In genomic region chr1:156677616-156678596, GRCh38 we compare ENCODE assay signal across 8 cellular contexts. TPM values are rescaled to one million over a fixed set of nuclear protein-coding genes. Genes with fewer than 3 reads are reported as not detected.
A peak's percentile ranks its signal among the peaks of the same experiment; 100 is the strongest.
DNase-seq lines count a peak whose midpoint lies in the region; ATAC-seq and TF ChIP-seq lines count a peak whose summit lies in the region.

No MANE protein-coding gene starts in this region.

- H3K9ac ChIP-seq in MM.1S (ENCODE audit: low read length) = no peak overlapping the region
- peak overlapping the region; percentile 0 to 4 for H3K9ac ChIP-seq in colonic mucosa (ENCODE audit: low read depth in 2 of 2, low read length in 2 of 2)
- H3K9ac ChIP-seq in stomach smooth muscle (ENCODE audit: low read length in 2 of 2) = peak overlapping the region; percentile 29 to 56

- no peaks in the 10 kb centered on the region for H4K20me1 ChIP-seq in MM.1S (ENCODE audit: insufficient read depth, low read length)

- H3K79me2 ChIP-seq in MM.1S (ENCODE audit: low read length) = no peaks in the 10 kb centered on the region

- H3K27me3 ChIP-seq in MM.1S (replicated peaks; ENCODE audit: insufficient read depth, low read length) (peaks cover 92% of the 10 kb centered on the region), colonic mucosa (peaks cover 37% of the 10 kb centered on the region), stomach smooth muscle (ENCODE audit: control insufficient read depth in 1 of 2, insufficient read depth in 2 of 2, low read length in 2 of 2) (peaks cover 27 to 48% of the 10 kb centered on the region in 2 donors)

- CTCF ChIA-PET in activated CD8-positive, alpha-beta memory T cell treated with anti-CD3 and anti-CD28 coated beads, Interleukin-2, amount 10 ng/mL, durations not matched to agents 7 days and 5 days (lab: Charles Lee) = interaction anchor here (0.7 to 14.8 kb wide), 15 partner anchors 11 to 251 kb away, joined by 3 to 185 read pairs (median 5); partner anchors contain the start of genes BCAN, CRABP2 and HAPLN2

- H3K36me3 ChIP-seq in MM.1S (replicated peaks; ENCODE audit: insufficient read depth, low read length) (no peaks in the 10 kb centered on the region), colonic mucosa (no peaks in the 10 kb centered on the region), stomach smooth muscle (ENCODE audit: control insufficient read depth in 2 of 2, insufficient read depth in 2 of 2, low read length in 2 of 2) (no peaks in the 10 kb centered on the region)

- peak overlapping the region; percentile 61 for H3K4me2 ChIP-seq in MM.1S (ENCODE audit: low read depth, low read length)

- in situ Hi-C loops in SK-MEL-5 (cut with HindIII; ENCODE audit: low pct_unique_long_range_greater_than_20kb, low sequenced_read_pairs) = no loop called here

- no peaks in the 10 kb centered on the region for H3F3A ChIP-seq in MM.1S (ENCODE audit: insufficient read depth, low read length)

- no peaks in the 10 kb centered on the region for H3K9me3 ChIP-seq in MM.1S (replicated peaks; ENCODE audit: insufficient read depth, low read length)
- H3K9me3 ChIP-seq in colonic mucosa = no peaks in the 10 kb centered on the region
- no peaks in the 10 kb centered on the region for H3K9me3 ChIP-seq in stomach smooth muscle (ENCODE audit: control insufficient read depth in 2 of 2, low read length in 2 of 2)

- peak; percentile 97 for TF ChIP-seq CTCF in MM.1S (IDR thresholded peaks at IDR 0.05; ENCODE audit: low read length)
- TF ChIP-seq CTCF in colonic mucosa (IDR thresholded peaks at IDR 0.05) = peak; percentile 63

- no peaks in the 10 kb centered on the region for H3K36me3 Mint-ChIP-seq in activated CD8-positive, alpha-beta memory T cell treated with anti-CD3 and anti-CD28 coated beads, Interleukin-2, amount 10 ng/mL, durations not matched to agents 7 days and 5 days

- peaks cover 88% of the 10 kb centered on the region for H3K27me3 Mint-ChIP-seq in activated CD8-positive, alpha-beta memory T cell treated with anti-CD3 and anti-CD28 coated beads, Interleukin-2, amount 10 ng/mL, durations not matched to agents 7 days and 5 days

- no peak overlapping the region for H3K4me3 Mint-ChIP-seq in activated CD8-positive, alpha-beta memory T cell treated with anti-CD3 and anti-CD28 coated beads, Interleukin-2, amount 10 ng/mL, durations not matched to agents 7 days and 5 days

- 0 out of 2 replicates have a peak overlapping the region, but pooled peaks have one; percentile 29 for H2AFZ ChIP-seq in MM.1S (ENCODE audit: low read length)

- intact Hi-C loops in colonic mucosa (cut with DNase I) (loop anchor here (2.0 kb wide), 1 partner anchor 19 kb away; no protein-coding TSS in a partner anchor), left colon (cut with DNase I, micrococcal nuclease) (no loop called here)

- no peaks in the 10 kb centered on the region for H3K9me2 ChIP-seq in MM.1S (replicated peaks; ENCODE audit: insufficient read depth, low read length)

- no peak overlapping the region for H3K27ac ChIP-seq in MM.1S (ENCODE audit: low read length)
- H3K27ac ChIP-seq in colonic mucosa = peak overlapping the region; percentile 25
- H3K27ac ChIP-seq in stomach smooth muscle (ENCODE audit: low read length) = no peak overlapping the region

- H3K4me3 ChIP-seq in MM.1S (ENCODE audit: low read length) = peak overlapping the region; percentile 29
- peak overlapping the region; percentile 32 for H3K4me3 ChIP-seq in colonic mucosa
- H3K4me3 ChIP-seq in stomach smooth muscle (ENCODE audit: low read length in 2 of 2) = peak overlapping the region; percentile 71 to 76

- no peak for DNase-seq in activated CD8-positive, alpha-beta memory T cell treated with anti-CD3 and anti-CD28 coated beads, Interleukin-2, amount 10 ng/mL, durations not matched to agents 7 days and 5 days
- DNase-seq in activated CD8-positive, alpha-beta memory T cell treated with anti-CD3 and anti-CD28 coated beads, Interleukin-2, amount 50 U/mL, for 48 hours = no peak
- DNase-seq in MM.1S = peak; percentile 45
- peak; percentile 84 for DNase-seq in SK-MEL-5 (ENCODE audit: low read depth, low spot score)
- peak; percentile 59 for DNase-seq in colonic mucosa
- DNase-seq in left colon = peak; percentile 61 to 63

- peaks cover 7% of the 10 kb centered on the region for H3K4me1 Mint-ChIP-seq in activated CD8-positive, alpha-beta memory T cell treated with anti-CD3 and anti-CD28 coated beads, Interleukin-2, amount 10 ng/mL, durations not matched to agents 7 days and 5 days

- no peaks in the 10 kb centered on the region for H3K9me3 Mint-ChIP-seq in activated CD8-positive, alpha-beta memory T cell treated with anti-CD3 and anti-CD28 coated beads, Interleukin-2, amount 10 ng/mL, durations not matched to agents 7 days and 5 days (ENCODE audit: low read depth)

- ATAC-seq in activated CD8-positive, alpha-beta memory T cell treated with anti-CD3 and anti-CD28 coated beads, Interleukin-2, amount 10 ng/mL, durations not matched to agents 7 days and 5 days = peak; percentile 31
- ATAC-seq in left colon = peak; percentile 77
- ATAC-seq in GM19467 (IDR thresholded peaks at IDR 0.05; ENCODE audit: unreplicated experiment) = no peak

- H3K4me1 ChIP-seq in MM.1S (ENCODE audit: low read length) (peaks cover 4% of the 10 kb centered on the region; the same call in 1 of the 2 replicates), colonic mucosa (peaks cover 8% of the 10 kb centered on the region), stomach smooth muscle (ENCODE audit: control insufficient read depth, insufficient read depth, low read length) (peaks cover 40% of the 10 kb centered on the region)

- no peak overlapping the region for H3K27ac Mint-ChIP-seq in activated CD8-positive, alpha-beta memory T cell treated with anti-CD3 and anti-CD28 coated beads, Interleukin-2, amount 10 ng/mL, durations not matched to agents 7 days and 5 days

RNA-seq across cellular contexts. Expression of gene NES, which starts 0.7 kb away (rescaled TPM):
- not detected for total RNA-seq in activated CD8-positive, alpha-beta memory T cell treated with anti-CD3 and anti-CD28 coated beads, Interleukin-2, amount 10 ng/mL, durations not matched to agents 7 days and 5 days
- total RNA-seq in SK-MEL-5 (2014; rRNA removed; shearing (Covaris generic)) = 81.0 and 97.4 TPM in 2 replicates
- polyA plus RNA-seq in SK-MEL-5 (2015; cell fraction: cytosol; rRNA removed) = 47.8 and 59.9 TPM in 2 replicates
- 121 and 128 TPM in 2 replicates for polyA plus RNA-seq in SK-MEL-5 (2015; cell fraction: nucleus; rRNA removed)
- 1 to 10 TPM; 5.3 to 8.1 TPM for total RNA-seq in colonic mucosa
- total RNA-seq in left colon = 1 to 10 TPM; 3.6 to 6.8 TPM

RNA-seq across cellular contexts. Expression of gene CRABP2, which starts 27.5 kb away (rescaled TPM):
- 1 to 10 TPM; 1.4 to 1.9 TPM for total RNA-seq in activated CD8-positive, alpha-beta memory T cell treated with anti-CD3 and anti-CD28 coated beads, Interleukin-2, amount 10 ng/mL, durations not matched to agents 7 days and 5 days
- 0.29 TPM in 1 of 2 replicates, not detected in the other for total RNA-seq in SK-MEL-5 (2014; rRNA removed; shearing (Covaris generic))
- 0.71 TPM in 1 of 2 replicates, not detected in the other for polyA plus RNA-seq in SK-MEL-5 (2015; cell fraction: cytosol; rRNA removed)
- polyA plus RNA-seq in SK-MEL-5 (2015; cell fraction: nucleus; rRNA removed) = not detected in 2 replicates
- total RNA-seq in colonic mucosa = 1 to 10 TPM; 1.2 to 1.4 TPM
- under 1 TPM; 0.73 to 0.98 TPM for total RNA-seq in left colon

RNA-seq across cellular contexts. Expression of gene BCAN, which starts 36.0 kb away (rescaled TPM):
- under 1 TPM in 1 of 2 experiments, not detected in 1; 0.07 TPM for total RNA-seq in activated CD8-positive, alpha-beta memory T cell treated with anti-CD3 and anti-CD28 coated beads, Interleukin-2, amount 10 ng/mL, durations not matched to agents 7 days and 5 days
- total RNA-seq in SK-MEL-5 (2014; rRNA removed; shearing (Covaris generic)) = 34.2 and 43.7 TPM in 2 replicates
- polyA plus RNA-seq in SK-MEL-5 (2015; cell fraction: cytosol; rRNA removed) = 77.7 and 93.2 TPM in 2 replicates
- polyA plus RNA-seq in SK-MEL-5 (2015; cell fraction: nucleus; rRNA removed) = 45.2 and 74.8 TPM in 2 replicates
- total RNA-seq in colonic mucosa = under 1 TPM in 1 of 2 donors, not detected in 1; 0.37 TPM
- not detected for total RNA-seq in left colon

RNA-seq across cellular contexts. Expression of gene METTL25B, which starts 50.4 kb away (rescaled TPM):
- total RNA-seq in activated CD8-positive, alpha-beta memory T cell treated with anti-CD3 and anti-CD28 coated beads, Interleukin-2, amount 10 ng/mL, durations not matched to agents 7 days and 5 days = 10 to 100 TPM; 44.0 to 49.6 TPM
- 12.5 and 15.1 TPM in 2 replicates for total RNA-seq in SK-MEL-5 (2014; rRNA removed; shearing (Covaris generic))
- 32.8 and 33.1 TPM in 2 replicates for polyA plus RNA-seq in SK-MEL-5 (2015; cell fraction: cytosol; rRNA removed)
- polyA plus RNA-seq in SK-MEL-5 (2015; cell fraction: nucleus; rRNA removed) = 74.4 and 76.7 TPM in 2 replicates
- 10 to 100 TPM; 31.3 to 51.9 TPM for total RNA-seq in colonic mucosa
- total RNA-seq in left colon = 10 to 100 TPM; 40.6 to 47.9 TPM

RNA-seq across cellular contexts. Expression of gene ISG20L2, which starts 50.7 kb away (rescaled TPM):
- 10 to 100 TPM; 56.0 to 70.3 TPM for total RNA-seq in activated CD8-positive, alpha-beta memory T cell treated with anti-CD3 and anti-CD28 coated beads, Interleukin-2, amount 10 ng/mL, durations not matched to agents 7 days and 5 days
- total RNA-seq in SK-MEL-5 (2014; rRNA removed; shearing (Covaris generic)) = 20.0 and 29.1 TPM in 2 replicates
- polyA plus RNA-seq in SK-MEL-5 (2015; cell fraction: cytosol; rRNA removed) = 32.2 and 41.4 TPM in 2 replicates
- polyA plus RNA-seq in SK-MEL-5 (2015; cell fraction: nucleus; rRNA removed) = 21.3 and 52.3 TPM in 2 replicates
- total RNA-seq in colonic mucosa (10 to 100 TPM; 23.4 to 30.0 TPM), left colon (10 to 100 TPM; 24.2 to 28.3 TPM)

Comparison
In these comparisons a context has a peak if more than half of its experiments do, and no peak if none do; other contexts are left out.
1. DNase-seq: peak in MM.1S (single experiment), SK-MEL-5 (single experiment), colonic mucosa (single experiment) and left colon (2 of 2); none in activated CD8-positive, alpha-beta memory T cell treated with anti-CD3 and anti-CD28 coated beads, Interleukin-2, amount 10 ng/mL, durations not matched to agents 7 days and 5 days (single experiment) and activated CD8-positive, alpha-beta memory T cell treated with anti-CD3 and anti-CD28 coated beads, Interleukin-2, amount 50 U/mL, for 48 hours (single experiment).
2. RNA of gene BCAN, which starts 36.0 kb away (total RNA-seq): 34.2 to 43.7 TPM in SK-MEL-5; 0.37 TPM in colonic mucosa, not detected in left colon and 0.07 TPM in activated CD8-positive, alpha-beta memory T cell treated with anti-CD3 and anti-CD28 coated beads, Interleukin-2, amount 10 ng/mL, durations not matched to agents 7 days and 5 days; every median in the first group is over 10 times any median in the second.
3. Peak in every context shown above with its lines, with median percentiles within 50 percentile points of each other: H3K4me3 ChIP-seq.